ENCODE assay signal across 29 cellular contexts in the genomic region with DNA sequence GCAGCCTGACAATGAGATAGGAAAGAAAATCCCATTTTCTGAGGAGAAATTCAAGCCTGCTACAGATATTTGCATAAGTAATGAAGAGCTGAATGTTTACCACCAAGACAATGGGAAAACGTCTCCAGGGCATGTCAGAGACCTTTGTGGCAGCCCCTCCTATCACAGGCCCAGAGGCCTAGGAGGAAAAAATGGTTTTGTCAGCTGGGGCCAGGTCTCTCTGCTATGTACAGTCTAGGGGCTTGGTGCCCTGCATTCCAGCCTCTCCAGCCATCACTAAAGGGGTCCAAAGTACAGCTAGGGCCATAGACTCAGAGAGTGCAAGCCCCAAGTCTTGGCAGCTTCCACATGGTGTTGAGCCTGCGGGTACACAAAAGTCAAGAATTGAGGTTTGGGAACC.
"Had no signal": no experiment of that assay in that cellular context is flagged by ENCODE, and none has a peak within 500 bp of the region (broad histone marks: within the 10 kb centered on the region; RNA-seq: fewer than 3 reads in every experiment).

No MANE protein-coding gene starts in this region.

- FAIRE-seq: urothelium cell line had no signal

- H3K4me1 ChIP-seq: stomach, suprapubic skin, testis, thyroid gland, tibial artery, tibial nerve, transverse colon, upper lobe of left lung, upper lobe of right lung, uterus, vagina had no signal

- H3K36me3 ChIP-seq: stomach, suprapubic skin, thoracic aorta, thyroid gland, tibial artery, tibial nerve, transverse colon, upper lobe of left lung, upper lobe of right lung, uterus, vagina had no signal

- H3K4me1 Mint-ChIP-seq: stimulated activated effector memory CD8-positive, alpha-beta T cell treated with anti-CD3 and anti-CD28 coated beads, Interleukin-12 subunit alpha, Interleukin-12 subunit beta, amount 100 ng/mL, for 72 hours; stimulated activated memory B cell treated with anti-CD40 and anti-IgM and Interleukin-4, amounts not matched to agents 10 μg/mL and 1 μg/mL and 100 μg/mL, for 72 hours; stimulated activated naive B cell treated with anti-CD40 and anti-IgM and Interleukin-4, amounts not matched to agents 10 μg/mL and 1 μg/mL and 100 μg/mL, for 72 hours; stimulated activated naive CD8-positive, alpha-beta T cell treated with anti-CD3 and anti-CD28 coated beads, Interleukin-15, amount 100 ng/mL, for 72 hours had no signal

- H3K4me3 ChIP-seq: stomach, suprapubic skin, testis, thoracic aorta, thyroid gland, tibial artery, tibial nerve, transverse colon, upper lobe of left lung, upper lobe of right lung, uterus, vagina had no signal

- H3K4me3 Mint-ChIP-seq: stimulated activated effector memory CD8-positive, alpha-beta T cell treated with anti-CD3 and anti-CD28 coated beads, Interleukin-12 subunit alpha, Interleukin-12 subunit beta, amount 100 ng/mL, for 72 hours; stimulated activated memory B cell treated with anti-CD40 and anti-IgM and Interleukin-4, amounts not matched to agents 10 μg/mL and 1 μg/mL and 100 μg/mL, for 72 hours; stimulated activated naive B cell treated with anti-CD40 and anti-IgM and Interleukin-4, amounts not matched to agents 10 μg/mL and 1 μg/mL and 100 μg/mL, for 72 hours; stimulated activated naive CD8-positive, alpha-beta T cell treated with anti-CD3 and anti-CD28 coated beads, Interleukin-15, amount 100 ng/mL, for 72 hours; stimulated activated naive CD8-positive, alpha-beta T cell treated with anti-CD3 and anti-CD28 coated beads, Interleukin-15, Interleukin-2, amounts not matched to agents 100 ng/mL and 50 ng/mL, for 24 hours; type B pancreatic cell had no signal

- ATAC-seq: stimulated activated effector memory CD8-positive, alpha-beta T cell treated with anti-CD3 and anti-CD28 coated beads, Interleukin-12 subunit alpha, Interleukin-12 subunit beta, amount 100 ng/mL, for 72 hours; stimulated activated memory B cell treated with anti-CD40 and anti-IgM and Interleukin-4, amounts not matched to agents 10 μg/mL and 1 μg/mL and 100 μg/mL, for 72 hours; stimulated activated naive B cell treated with anti-CD40 and anti-IgM and Interleukin-4, amounts not matched to agents 10 μg/mL and 1 μg/mL and 100 μg/mL, for 72 hours; stimulated activated naive CD8-positive, alpha-beta T cell treated with anti-CD3 and anti-CD28 coated beads, Interleukin-15, amount 100 ng/mL, for 72 hours; stimulated activated naive CD8-positive, alpha-beta T cell treated with anti-CD3 and anti-CD28 coated beads, Interleukin-15, Interleukin-2, amounts not matched to agents 100 U/mL and 50 U/mL, for 24 hours; upper lobe of right lung had no signal

- H3K9me3 ChIP-seq: testis, thyroid gland, upper lobe of right lung, uterus, vagina had no signal

- H3K36me3 Mint-ChIP-seq: stimulated activated effector memory CD8-positive, alpha-beta T cell treated with anti-CD3 and anti-CD28 coated beads, Interleukin-12 subunit alpha, Interleukin-12 subunit beta, amount 100 ng/mL, for 72 hours; stimulated activated memory B cell treated with anti-CD40 and anti-IgM and Interleukin-4, amounts not matched to agents 10 μg/mL and 1 μg/mL and 100 μg/mL, for 72 hours; type B pancreatic cell had no signal

- H3K27me3 Mint-ChIP-seq: stimulated activated memory B cell treated with anti-CD40 and anti-IgM and Interleukin-4, amounts not matched to agents 10 μg/mL and 1 μg/mL and 100 μg/mL, for 72 hours; stimulated activated naive B cell treated with anti-CD40 and anti-IgM and Interleukin-4, amounts not matched to agents 10 μg/mL and 1 μg/mL and 100 μg/mL, for 72 hours; stimulated activated naive CD8-positive, alpha-beta T cell treated with anti-CD3 and anti-CD28 coated beads, Interleukin-15, amount 100 ng/mL, for 72 hours; stimulated activated naive CD8-positive, alpha-beta T cell treated with anti-CD3 and anti-CD28 coated beads, Interleukin-15, Interleukin-2, amounts not matched to agents 100 ng/mL and 50 ng/mL, for 24 hours; type B pancreatic cell had no signal

- H3K27ac ChIP-seq: stomach, suprapubic skin, testis, thoracic aorta, thyroid gland, tibial artery, tibial nerve, transverse colon, upper lobe of left lung, upper lobe of right lung, uterus, vagina had no signal

- DNase-seq: stimulated activated CD4-positive, alpha-beta T cell treated with anti-CD3 and anti-CD28 coated beads, Interleukin-2, amount 100 ng/mL, for 48 hours; stimulated activated CD4-positive, alpha-beta T cell treated with anti-CD3 and anti-CD28 coated beads, Interleukin-4, amount 100 ng/mL, for 1 hour; stimulated activated CD4-positive, alpha-beta T cell treated with anti-CD3 and anti-CD28 coated beads, Interleukin-4, amount 100 ng/mL, for 24 hours; stimulated activated CD4-positive, alpha-beta T cell treated with anti-CD3 and anti-CD28 coated beads, Interleukin-4, amount 100 ng/mL, for 4 hours; stimulated activated CD8-positive, alpha-beta memory T cell treated with anti-CD3 and anti-CD28 coated beads, Interleukin-4, amount 100 ng/mL, for 48 hours; stimulated activated naive B cell treated with anti-CD40 and anti-IgM and Interleukin-4, amounts not matched to agents 10 μg/mL and 1 μg/mL and 100 μg/mL, for 72 hours; stimulated activated naive CD4-positive, alpha-beta T cell; stimulated activated naive CD4-positive, alpha-beta T cell treated with Interleukin-2 at 50 U/mL for 16 hours; stimulated activated naive CD8-positive, alpha-beta T cell treated with anti-CD3 and anti-CD28 coated beads, Interleukin-15, amount 100 ng/mL, for 72 hours; stimulated activated naive CD8-positive, alpha-beta T cell treated with anti-CD3 and anti-CD28 coated beads, Interleukin-15, Interleukin-2, amounts not matched to agents 100 U/mL and 50 U/mL, for 24 hours; stomach; substantia nigra; testis; thyroid gland; tibial artery; transverse colon; trophoblast cell; upper lobe of left lung; upper lobe of right lung; uterus had no signal

- H3K27ac Mint-ChIP-seq: stimulated activated effector memory CD8-positive, alpha-beta T cell treated with anti-CD3 and anti-CD28 coated beads, Interleukin-12 subunit alpha, Interleukin-12 subunit beta, amount 100 ng/mL, for 72 hours; stimulated activated memory B cell treated with anti-CD40 and anti-IgM and Interleukin-4, amounts not matched to agents 10 μg/mL and 1 μg/mL and 100 μg/mL, for 72 hours; stimulated activated naive B cell treated with anti-CD40 and anti-IgM and Interleukin-4, amounts not matched to agents 10 μg/mL and 1 μg/mL and 100 μg/mL, for 72 hours; stimulated activated naive CD8-positive, alpha-beta T cell treated with anti-CD3 and anti-CD28 coated beads, Interleukin-15, amount 100 ng/mL, for 72 hours; stimulated activated naive CD8-positive, alpha-beta T cell treated with anti-CD3 and anti-CD28 coated beads, Interleukin-15, Interleukin-2, amounts not matched to agents 100 ng/mL and 50 ng/mL, for 24 hours; type B pancreatic cell had no signal

- H3K27me3 ChIP-seq: stomach, suprapubic skin, testis, thyroid gland, tibial artery, tibial nerve, transverse colon, upper lobe of left lung, upper lobe of right lung, uterus, vagina had no signal
